Comparison of ENCODE assay signal across 17 cellular contexts in genomic region chr1:33162141-33162540, GRCh38. TPM values are rescaled to one million over a fixed set of nuclear protein-coding genes. Genes with fewer than 3 reads are reported as not detected.
DNase-seq lines count a peak whose midpoint lies in the region; ATAC-seq and TF ChIP-seq lines count a peak whose summit lies in the region.
"Had no signal": no experiment of that assay in that cellular context is flagged by ENCODE, and none has a peak within 500 bp of the region (broad histone marks: within the 10 kb centered on the region; RNA-seq: fewer than 3 reads in every experiment).

No MANE protein-coding gene starts in this region.

- H3K27me3 ChIP-seq in IMR-90 (ENCODE audit: control insufficient read depth, insufficient read depth, low read length) (no peaks in the 10 kb centered on the region), brain microvascular endothelial cell (replicated peaks) (no peaks in the 10 kb centered on the region), testis (no peaks in the 10 kb centered on the region)
- H3K27me3 ChIP-seq: BLaER1 treated with 17β-estradiol and CSF1 and Interleukin-3, amounts not matched to agents 10 nM and 100 nM had no signal

- H3K14ac ChIP-seq in IMR-90 (replicated peaks; ENCODE audit: low read depth, low read length), result peak overlapping the region; percentile 10

- H3K56ac ChIP-seq in IMR-90 (ENCODE audit: extremely low read depth, insufficient read depth, low read length), result no peak overlapping the region

- H3K9ac ChIP-seq in IMR-90 (ENCODE audit: low read depth, low read length), result no peak overlapping the region
- H3K9ac ChIP-seq: BLaER1 treated with 17β-estradiol and CSF1 and Interleukin-3, amounts not matched to agents 10 nM and 100 nM had no signal

- no peak for DNase-seq in IMR-90
- DNase-seq in brain microvascular endothelial cell, result no peak
- no peak for DNase-seq in mesothelial cell of epicardium (ENCODE audit: low spot score in 2 of 2, unreplicated experiment in 2 of 2)
- DNase-seq in stimulated activated effector memory CD8-positive, alpha-beta T cell treated with anti-CD3 and anti-CD28 coated beads, Interleukin-12 subunit alpha, Interleukin-12 subunit beta, amount 100 ng/mL, for 72 hours (ENCODE audit: low spot score in 2 of 2), result no peak
- no peak for DNase-seq in NCI-H1105 treated with DMSO at 0.1 percent for 48 hours (lab: John Stamatoyannopoulos, UW)
- no peak for DNase-seq in testis
- DNase-seq: CD8-positive, alpha-beta T cell; DMS53; KBM-7; MV-4-11; NCI-H187; NCI-H226; SIG-M5 had no signal

- no peaks in the 10 kb centered on the region for H4K20me1 ChIP-seq in IMR-90 (ENCODE audit: insufficient read depth, low read length)
- H4K20me1 ChIP-seq: BLaER1 treated with 17β-estradiol and CSF1 and Interleukin-3, amounts not matched to agents 10 nM and 100 nM had no signal

- H4K91ac ChIP-seq in IMR-90 (ENCODE audit: insufficient read depth, low read depth, low read length), result peak overlapping the region; percentile 34

- no peak overlapping the region; the same call in 1 of the 2 replicates for H3K27ac ChIP-seq in IMR-90 (ENCODE audit: insufficient read depth, low read length)
- peak overlapping the region; percentile 81 for H3K27ac ChIP-seq in brain microvascular endothelial cell
- no peak overlapping the region for H3K27ac ChIP-seq in testis
- H3K27ac ChIP-seq: A549; BLaER1 treated with 17β-estradiol and CSF1 and Interleukin-3, amounts not matched to agents 10 nM and 100 nM; RWPE1 had no signal

- BruUV-seq in IMR-90 (replicated peaks; lab: Mats Ljungman, UMichigan), result no TSS peak

- H3K36me3 ChIP-seq in IMR-90 (ENCODE audit: control insufficient read depth, insufficient read depth, low read length), result peaks cover 15% of the 10 kb centered on the region
- peaks cover 41% of the 10 kb centered on the region for H3K36me3 ChIP-seq in brain microvascular endothelial cell (replicated peaks)
- H3K36me3 ChIP-seq in testis (ENCODE audit: low read depth, missing control alignments), result no peaks in the 10 kb centered on the region

- H2BK5ac ChIP-seq in IMR-90 (ENCODE audit: low read depth, low read length, poor library complexity, severe bottlenecking), result peak overlapping the region; percentile 27

- peak overlapping the region; percentile 35 for H2BK20ac ChIP-seq in IMR-90 (ENCODE audit: low read depth, low read length)

- in situ Hi-C loops in IMR-90 (cut with MboI; ENCODE audit: low sequenced_read_pairs), result no loop called here
- in situ Hi-C loops in brain microvascular endothelial cell (cut with HindIII; ENCODE audit: low pct_ligation_motif_present, low sequenced_read_pairs), result no loop called here

- no peak overlapping the region for H3K4me3 ChIP-seq in IMR-90 (ENCODE audit: insufficient read depth, low read depth, low read length)
- H3K4me3 ChIP-seq in brain microvascular endothelial cell (ENCODE audit: low read depth, low read length), result no peak overlapping the region
- H3K4me3 ChIP-seq in testis, result no peak overlapping the region
- H3K4me3 ChIP-seq: A549; BLaER1 treated with 17β-estradiol and CSF1 and Interleukin-3, amounts not matched to agents 10 nM and 100 nM had no signal

- WGBS in IMR-90 (ENCODE audit: extremely low coverage in 2 of 2, insufficient read length in 1 of 2), 2 experiments, result 100% methylated on average over 1 of the region's 2 CpGs; no CpG with 5 or more reads in 1 of the 2 experiments
- 98 to 100% methylated on average over 2 of the region's 2 CpGs for WGBS in testis, 2 donors

- H3K79me1 ChIP-seq in IMR-90 (ENCODE audit: low read depth in 1 of 2, low read length in 2 of 2), result peaks cover 5 to 37% of the 10 kb centered on the region in 2 experiments; a peak in 3 of 4 replicates

- H3K4ac ChIP-seq in IMR-90 (ENCODE audit: low read depth, low read length), result peak overlapping the region; percentile 69

- H3K4me3 Mint-ChIP-seq in mesothelial cell of epicardium, result no peak overlapping the region
- H3K4me3 Mint-ChIP-seq in stimulated activated effector memory CD8-positive, alpha-beta T cell treated with anti-CD3 and anti-CD28 coated beads, Interleukin-12 subunit alpha, Interleukin-12 subunit beta, amount 100 ng/mL, for 72 hours, result no peak overlapping the region
- H3K4me3 Mint-ChIP-seq: CD8-positive, alpha-beta T cell had no signal

- no peak overlapping the region for H3K4me2 ChIP-seq in IMR-90 (ENCODE audit: low read depth, low read length)
- H3K4me2 ChIP-seq: A549; BLaER1 treated with 17β-estradiol and CSF1 and Interleukin-3, amounts not matched to agents 10 nM and 100 nM had no signal

- H2AFZ ChIP-seq in IMR-90 (replicated peaks; ENCODE audit: low read length, poor library complexity), result no peak overlapping the region

- H3K9me3 Mint-ChIP-seq in mesothelial cell of epicardium, result no peaks in the 10 kb centered on the region
- H3K9me3 Mint-ChIP-seq in stimulated activated effector memory CD8-positive, alpha-beta T cell treated with anti-CD3 and anti-CD28 coated beads, Interleukin-12 subunit alpha, Interleukin-12 subunit beta, amount 100 ng/mL, for 72 hours, result no peaks in the 10 kb centered on the region
- H3K9me3 Mint-ChIP-seq: CD8-positive, alpha-beta T cell had no signal

- peak overlapping the region; percentile 85 to 89; a peak in 2 of 4 replicates for H4K8ac ChIP-seq in IMR-90 (ENCODE audit: low read depth in 2 of 2, low read length in 2 of 2)

- peaks cover 32% of the 10 kb centered on the region for H3K9me1 ChIP-seq in IMR-90 (ENCODE audit: insufficient read depth, low read length)

- POLR2A ChIA-PET in IMR-90 (lab: Charles Lee; ENCODE audit: unreplicated experiment), result no interaction called here

- no peaks in the 10 kb centered on the region for H3K9me3 ChIP-seq in IMR-90 (ENCODE audit: control insufficient read depth, insufficient read depth, low read length)
- H3K9me3 ChIP-seq in testis, result no peaks in the 10 kb centered on the region
- H3K9me3 ChIP-seq: A549 had no signal

- no peak for TF ChIP-seq CTCF in IMR-90 (conservative IDR thresholded peaks at IDR 0.05; ENCODE audit: low read depth, low read length)
- no peak for TF ChIP-seq CTCF in brain microvascular endothelial cell (IDR thresholded peaks at IDR 0.05; ENCODE audit: low read depth, low read length, missing control alignments)
- no peak for TF ChIP-seq CTCF in mesothelial cell of epicardium (IDR thresholded peaks at IDR 0.05; ENCODE audit: unreplicated experiment)
- TF ChIP-seq CTCF in testis (IDR thresholded peaks at IDR 0.05), result no peak

- H3K27me3 Mint-ChIP-seq in mesothelial cell of epicardium (ENCODE audit: low read depth), result no peaks in the 10 kb centered on the region

- peak overlapping the region; percentile 46; the same call in 1 of the 2 replicates for H3K23ac ChIP-seq in IMR-90 (ENCODE audit: low read depth, low read length)

- TF ChIP-seq POLR2A in IMR-90 (IDR thresholded peaks at IDR 0.05; ENCODE audit: low read depth, low read length) (no peak), testis (IDR thresholded peaks at IDR 0.05) (no peak)

- peaks cover 17% of the 10 kb centered on the region for H3K36me3 Mint-ChIP-seq in mesothelial cell of epicardium
- H3K36me3 Mint-ChIP-seq in stimulated activated effector memory CD8-positive, alpha-beta T cell treated with anti-CD3 and anti-CD28 coated beads, Interleukin-12 subunit alpha, Interleukin-12 subunit beta, amount 100 ng/mL, for 72 hours, result peaks cover 6% of the 10 kb centered on the region

- TF ChIP-seq RAD21 in IMR-90 (IDR thresholded peaks at IDR 0.05; ENCODE audit: low read length), result no peak

- ATAC-seq in IMR-90 (ENCODE audit: low read depth) (no peak), HG02759 (IDR thresholded peaks at IDR 0.05; ENCODE audit: unreplicated experiment) (no peak)
- ATAC-seq in stimulated activated effector memory CD8-positive, alpha-beta T cell treated with anti-CD3 and anti-CD28 coated beads, Interleukin-12 subunit alpha, Interleukin-12 subunit beta, amount 100 ng/mL, for 72 hours, result no peak
- ATAC-seq: A549; CD8-positive, alpha-beta T cell had no signal

- H2BK120ac ChIP-seq in IMR-90 (ENCODE audit: low read depth, low read length), result peak overlapping the region; percentile 71

- no peak overlapping the region for H2AK9ac ChIP-seq in IMR-90 (replicated peaks; ENCODE audit: low read depth, low read length, poor library complexity)

- peak overlapping the region; percentile 60; the same call in 1 of the 2 replicates for H3K18ac ChIP-seq in IMR-90 (ENCODE audit: low read depth, low read length)

- H3K4me1 ChIP-seq in IMR-90 (ENCODE audit: control insufficient read depth, insufficient read depth, low read length) (peaks cover 24% of the 10 kb centered on the region), testis (peaks cover 15% of the 10 kb centered on the region)
- H3K4me1 ChIP-seq: A549 had no signal

- peaks cover 54% of the 10 kb centered on the region for H3K4me1 Mint-ChIP-seq in mesothelial cell of epicardium
- H3K4me1 Mint-ChIP-seq in stimulated activated effector memory CD8-positive, alpha-beta T cell treated with anti-CD3 and anti-CD28 coated beads, Interleukin-12 subunit alpha, Interleukin-12 subunit beta, amount 100 ng/mL, for 72 hours, result peaks cover 5% of the 10 kb centered on the region

- peak overlapping the region; percentile 46; the same call in 2 of the 3 replicates for H2BK15ac ChIP-seq in IMR-90 (ENCODE audit: low read depth, low read length)

- H4K5ac ChIP-seq in IMR-90 (ENCODE audit: low read depth, low read length), result peak overlapping the region; percentile 94

- peak overlapping the region; percentile 26 for H3K27ac Mint-ChIP-seq in mesothelial cell of epicardium
- peak overlapping the region; percentile 75 for H3K27ac Mint-ChIP-seq in stimulated activated effector memory CD8-positive, alpha-beta T cell treated with anti-CD3 and anti-CD28 coated beads, Interleukin-12 subunit alpha, Interleukin-12 subunit beta, amount 100 ng/mL, for 72 hours
- H3K27ac Mint-ChIP-seq: CD8-positive, alpha-beta T cell had no signal

- intact Hi-C loops in IMR-90 (cut with micrococcal nuclease) (no loop called here), testis (cut with DNase I; ENCODE audit: low total_unique reads) (no loop called here)

- dilution Hi-C loops in IMR-90 (cut with HindIII; ENCODE audit: low sequenced_read_pairs, unreplicated experiment), result no loop called here

- peak overlapping the region; percentile 87 for H2AK5ac ChIP-seq in IMR-90 (ENCODE audit: low read depth, low read length)

- CTCF ChIA-PET in IMR-90 (lab: Yijun Ruan, JAX), result no interaction called here

RNA-seq across cellular contexts. Expression of gene TRIM62, which starts 19.7 kb away (rescaled TPM):
- total RNA-seq in IMR-90 (2012; rRNA removed), result 2.8 and 3.0 TPM in 2 replicates
- 11.1 and 12.8 TPM in 2 replicates for polyA plus RNA-seq in IMR-90 (2012; rRNA removed)
- 4.8 and 18.3 TPM in 2 replicates for polyA plus RNA-seq in IMR-90 (2012; cell fraction: cytosol; rRNA removed)
- polyA plus RNA-seq in IMR-90 (2012; cell fraction: nucleus; rRNA removed; ENCODE audit: low replicate concordance), result 25.0 and 36.8 TPM in 2 replicates
- 13.6 to 14.7 TPM (median 13.9 TPM) in 3 replicates for total RNA-seq in mesothelial cell of epicardium
- total RNA-seq in testis, result 1 to 10 TPM; 6.2 to 8.8 TPM
- 6.0 TPM for polyA plus RNA-seq in testis (ENCODE audit: insufficient read depth, low read depth, low replicate concordance)
